18 cellular contexts compared by ENCODE assay signal in the genomic region with DNA sequence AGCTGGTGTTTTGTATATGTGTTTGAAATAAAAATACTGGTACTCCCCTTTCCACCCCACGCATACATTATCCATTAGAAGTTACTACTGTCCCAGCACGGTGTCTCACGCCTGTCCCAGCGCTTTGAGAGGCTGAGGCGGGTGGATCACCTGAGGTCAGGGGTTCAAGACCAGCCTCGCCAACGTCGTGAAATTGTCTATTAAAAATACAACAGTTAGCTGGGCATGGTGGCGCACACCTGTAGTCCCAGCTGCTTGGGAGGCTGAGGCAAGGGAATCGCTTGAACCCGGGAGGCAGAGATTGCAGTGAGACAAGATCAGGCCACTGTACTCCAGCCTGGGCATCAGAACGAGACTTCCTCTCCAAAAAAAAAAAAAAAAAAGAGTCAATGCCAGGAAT. TPM values are rescaled to one million over a fixed set of nuclear protein-coding genes. Genes with fewer than 3 reads are reported as not detected.
DNase-seq lines count a peak whose midpoint lies in the region; ATAC-seq and TF ChIP-seq lines count a peak whose summit lies in the region.
"Had no signal": no experiment of that assay in that cellular context is flagged by ENCODE, and none has a peak within 500 bp of the region (broad histone marks: within the 10 kb centered on the region; RNA-seq: fewer than 3 reads in every experiment).

No MANE protein-coding gene starts in this region.

- peak overlapping the region; percentile 36 for H3K27ac ChIP-seq in right cardiac atrium (ENCODE audit: low read length)
- H3K27ac ChIP-seq in temporal lobe (ENCODE audit: low read depth, low read length), result peak overlapping the region; percentile 17
- H3K27ac ChIP-seq: WERI-Rb-1 had no signal

- ATAC-seq in right cardiac atrium (no peak), memory B cell (ENCODE audit: low read depth) (no peak), GM18502 (IDR thresholded peaks at IDR 0.05; ENCODE audit: poor library complexity, unreplicated experiment) (no peak)
- ATAC-seq: HepG2, PC-3, SK-N-SH treated with all-trans-retinoic acid at 6 μM for 48 hours had no signal

- TF ChIP-seq CTCF in endothelial cell (IDR thresholded peaks at IDR 0.05; ENCODE audit: unreplicated experiment), result no peak

- no peaks in the 10 kb centered on the region for H3K27me3 Mint-ChIP-seq in activated T-helper 2 cell treated with anti-CD3 and anti-CD28 coated beads, Interferon-gamma antibody, Interleukin-2, Interleukin-4, amounts not matched to agents 10 μg/mL and 5 μg/mL and 100 μg/mL, durations not matched to agents 14 hours and 24 hours and 36 hours (ENCODE audit: low read depth)
- no peaks in the 10 kb centered on the region for H3K27me3 Mint-ChIP-seq in memory B cell
- H3K27me3 Mint-ChIP-seq in endothelial cell (ENCODE audit: unreplicated experiment), result peaks cover 19% of the 10 kb centered on the region

- peaks cover 15% of the 10 kb centered on the region for H3K36me3 Mint-ChIP-seq in activated T-helper 2 cell treated with anti-CD3 and anti-CD28 coated beads, Interferon-gamma antibody, Interleukin-2, Interleukin-4, amounts not matched to agents 10 μg/mL and 5 μg/mL and 100 μg/mL, durations not matched to agents 14 hours and 24 hours and 36 hours (ENCODE audit: low read depth)
- peaks cover 9% of the 10 kb centered on the region for H3K36me3 Mint-ChIP-seq in memory B cell
- H3K36me3 Mint-ChIP-seq in endothelial cell (ENCODE audit: low read depth, unreplicated experiment), result peaks cover 10% of the 10 kb centered on the region

- H3K27ac Mint-ChIP-seq in activated T-helper 2 cell treated with anti-CD3 and anti-CD28 coated beads, Interferon-gamma antibody, Interleukin-2, Interleukin-4, amounts not matched to agents 10 μg/mL and 5 μg/mL and 100 μg/mL, durations not matched to agents 14 hours and 24 hours and 36 hours, result peak overlapping the region; percentile 28
- no peak overlapping the region for H3K27ac Mint-ChIP-seq in memory B cell
- H3K27ac Mint-ChIP-seq in endothelial cell (ENCODE audit: unreplicated experiment), result no peak overlapping the region
- H3K27ac Mint-ChIP-seq: activated T-helper 1 cell treated with anti-CD3 and anti-CD28 coated beads, Interleukin-12 subunit alpha, Interleukin-12 subunit beta, Interleukin-2, Interleukin-4 antibody, amounts not matched to agents 30 ng/mL and 10 ng/mL and 1 ng/mL, durations not matched to agents 14 hours and 24 hours and 36 hours; endodermal cell; H9 had no signal

- DNase-seq in right cardiac atrium (peak in 1 of 3 donors; percentile 54), cardiac septum (ENCODE audit: low spot score) (no peak), memory B cell (ENCODE audit: low spot score in 2 of 2) (no peak), endothelial cell (ENCODE audit: low spot score) (no peak), NCI-H2227 (lab: John Stamatoyannopoulos, UW; ENCODE audit: unreplicated experiment) (no peak)
- no peak for DNase-seq in activated T-helper 2 cell treated with anti-CD3 and anti-CD28 coated beads, Interferon-gamma antibody, Interleukin-2, Interleukin-4, amounts not matched to agents 10 μg/mL and 5 μg/mL and 100 μg/mL, durations not matched to agents 14 hours and 24 hours and 36 hours (ENCODE audit: low spot score)
- DNase-seq: BE2C; endodermal cell; H9; NCI-H1105 treated with DMSO at 0.1 percent for 48 hours; PC-3; stimulated activated CD4-positive, alpha-beta T cell treated with anti-CD3 and anti-CD28 coated beads, Interleukin-15, amount 100 ng/mL, for 24 hours; WERI-Rb-1 had no signal

- H3K4me3 Mint-ChIP-seq in activated T-helper 2 cell treated with anti-CD3 and anti-CD28 coated beads, Interferon-gamma antibody, Interleukin-2, Interleukin-4, amounts not matched to agents 10 μg/mL and 5 μg/mL and 100 μg/mL, durations not matched to agents 14 hours and 24 hours and 36 hours (ENCODE audit: low read depth), result no peak overlapping the region
- H3K4me3 Mint-ChIP-seq in memory B cell (peak overlapping the region; percentile 12), endothelial cell (ENCODE audit: unreplicated experiment) (no peak overlapping the region)
- H3K4me3 Mint-ChIP-seq: activated T-helper 1 cell treated with anti-CD3 and anti-CD28 coated beads, Interleukin-12 subunit alpha, Interleukin-12 subunit beta, Interleukin-2, Interleukin-4 antibody, amounts not matched to agents 30 ng/mL and 10 ng/mL and 1 ng/mL, durations not matched to agents 14 hours and 24 hours and 36 hours had no signal

- no peaks in the 10 kb centered on the region for H3K27me3 ChIP-seq in right cardiac atrium (ENCODE audit: control insufficient read depth, insufficient read depth)
- H3K27me3 ChIP-seq: BE2C had no signal

- H3K4me3 ChIP-seq in right cardiac atrium (ENCODE audit: low read length), result no peak overlapping the region

- H3K4me1 ChIP-seq in right cardiac atrium (ENCODE audit: control insufficient read depth, insufficient read depth, low read length), result peaks cover 5% of the 10 kb centered on the region
- H3K4me1 ChIP-seq: BE2C had no signal

- H3K4me1 Mint-ChIP-seq in activated T-helper 2 cell treated with anti-CD3 and anti-CD28 coated beads, Interferon-gamma antibody, Interleukin-2, Interleukin-4, amounts not matched to agents 10 μg/mL and 5 μg/mL and 100 μg/mL, durations not matched to agents 14 hours and 24 hours and 36 hours (ENCODE audit: low read depth), result peaks cover 46% of the 10 kb centered on the region
- H3K4me1 Mint-ChIP-seq in memory B cell (peaks cover 28% of the 10 kb centered on the region), endothelial cell (ENCODE audit: unreplicated experiment) (peaks cover 34% of the 10 kb centered on the region)

- intact Hi-C loops in right cardiac atrium (cut with DNase I), result no loop called here
- intact Hi-C loops in cardiac septum (cut with DNase I), result no loop called here
- intact Hi-C loops in activated T-helper 2 cell treated with anti-CD3 and anti-CD28 coated beads, Interferon-gamma antibody, Interleukin-2, Interleukin-4, amounts not matched to agents 10 μg/mL and 5 μg/mL and 100 μg/mL, durations not matched to agents 14 hours and 24 hours and 36 hours (cut with micrococcal nuclease), result no loop called here

- WGBS in right cardiac atrium, result 86% methylated on average over 12 of the region's 12 CpGs

- no peaks in the 10 kb centered on the region for H3K9me3 Mint-ChIP-seq in activated T-helper 2 cell treated with anti-CD3 and anti-CD28 coated beads, Interferon-gamma antibody, Interleukin-2, Interleukin-4, amounts not matched to agents 10 μg/mL and 5 μg/mL and 100 μg/mL, durations not matched to agents 14 hours and 24 hours and 36 hours
- H3K9me3 Mint-ChIP-seq in memory B cell (no peaks in the 10 kb centered on the region), endothelial cell (ENCODE audit: unreplicated experiment) (peaks cover 6% of the 10 kb centered on the region)
- H3K9me3 Mint-ChIP-seq: activated T-helper 1 cell treated with anti-CD3 and anti-CD28 coated beads, Interleukin-12 subunit alpha, Interleukin-12 subunit beta, Interleukin-2, Interleukin-4 antibody, amounts not matched to agents 30 ng/mL and 10 ng/mL and 1 ng/mL, durations not matched to agents 14 hours and 24 hours and 36 hours; endodermal cell had no signal

- no peaks in the 10 kb centered on the region for H3K9me3 ChIP-seq in right cardiac atrium (ENCODE audit: control insufficient read depth, low read length)
- H3K9me3 ChIP-seq: BE2C had no signal

RNA-seq across cellular contexts. Expression of a gene that starts 2.7 kb away (rescaled TPM):
- 10 to 100 TPM; 40.0 to 64.7 (median 53.7) TPM for total RNA-seq in right cardiac atrium
- polyA plus RNA-seq in right cardiac atrium, result 39.4 TPM
- 45.4 TPM for total RNA-seq in cardiac septum
- 17.0 and 19.3 TPM in 2 replicates for total RNA-seq in activated T-helper 2 cell treated with anti-CD3 and anti-CD28 coated beads, Interferon-gamma antibody, Interleukin-2, Interleukin-4, amounts not matched to agents 10 μg/mL and 5 μg/mL and 100 μg/mL, durations not matched to agents 14 hours and 24 hours and 36 hours
- 46.7 TPM for total RNA-seq in temporal lobe
- total RNA-seq in endothelial cell (ENCODE audit: unreplicated experiment), result 50.9 TPM
